In the genomic region with DNA sequence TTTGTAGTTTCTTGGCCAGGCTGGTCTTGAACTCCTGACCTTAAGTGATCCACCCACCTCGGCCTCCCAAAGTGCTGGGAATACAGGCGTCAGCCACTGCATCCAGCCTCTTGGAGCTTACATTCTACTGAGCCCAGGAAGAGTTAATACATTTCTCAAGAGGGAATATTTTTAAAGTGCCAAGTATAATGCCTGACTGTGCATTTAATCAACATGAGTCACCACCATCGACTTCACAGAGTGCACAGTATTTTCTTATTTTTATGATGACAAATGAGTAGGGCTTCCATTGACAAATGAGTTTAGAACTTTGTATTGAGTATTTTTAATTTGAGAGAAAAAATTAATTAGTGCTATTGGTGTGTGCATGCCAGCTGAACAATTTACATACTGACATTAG, we compare ENCODE assay signal across 13 cellular contexts.
DNase-seq lines count a peak whose midpoint lies in the region; ATAC-seq, FAIRE-seq and TF ChIP-seq lines count a peak whose summit lies in the region.
"Had no signal": no experiment of that assay in that cellular context is flagged by ENCODE, and none has a peak within 500 bp of the region (broad histone marks: within the 10 kb centered on the region; RNA-seq: fewer than 3 reads in every experiment).

No MANE protein-coding gene starts in this region.

- H3K36me3 ChIP-seq in left lung: no peaks in the 10 kb centered on the region
- H3K36me3 ChIP-seq: BE2C, neural progenitor cell had no signal

- CTCF ChIA-PET in A549 (lab: Yijun Ruan, JAX): no interaction called here

- peak overlapping the region in 1 of 2 experiments; percentile 26; a peak in 2 of 6 replicates for H3K27ac ChIP-seq in A549
- H3K27ac ChIP-seq in coronary artery: peak overlapping the region; percentile 9 to 51
- no peak overlapping the region for H3K27ac ChIP-seq in left lung
- H3K27ac ChIP-seq: neural progenitor cell had no signal

- peak overlapping the region; percentile 36 for H3K4me2 ChIP-seq in A549
- H3K4me2 ChIP-seq: neural progenitor cell had no signal

- intact Hi-C loops in left lung (cut with DNase I) (no loop called here), CD14-positive monocyte (cut with micrococcal nuclease) (no loop called here)

- no peaks in the 10 kb centered on the region for H3K36me3 Mint-ChIP-seq in CD14-positive monocyte
- H3K36me3 Mint-ChIP-seq: neural progenitor cell had no signal

- TF ChIP-seq POLR2A in A549 (IDR thresholded peaks at IDR 0.05; ENCODE audit: low read length): no peak

- H3K27me3 Mint-ChIP-seq in CD14-positive monocyte (ENCODE audit: low read depth in 3 of 3): peaks cover 12 to 27% (median 15%) of the 10 kb centered on the region in 3 donors

- H3K27me3 ChIP-seq in left lung: no peaks in the 10 kb centered on the region
- H3K27me3 ChIP-seq: BE2C, neural progenitor cell had no signal

- 48% methylated on average over 3 of the region's 3 CpGs for WGBS in A549 (ENCODE audit: missing lambda C conversion rate)

- POLR2A ChIA-PET in A549 (lab: Yijun Ruan, JAX): interaction anchor here (0.8 kb wide), 1 partner anchor 72 kb away, joined by 3 read pairs; a partner anchor contains a TSS

- H3K9me3 ChIP-seq in A549 (no peaks in the 10 kb centered on the region), left lung (no peaks in the 10 kb centered on the region)
- H3K9me3 ChIP-seq: BE2C had no signal

- TF ChIP-seq CTCF in A549 (IDR thresholded peaks at IDR 0.05) (no peak), coronary artery (IDR thresholded peaks at IDR 0.05) (no peak), left lung (IDR thresholded peaks at IDR 0.05) (no peak), CD14-positive monocyte (IDR thresholded peaks at IDR 0.05) (no peak)

- TF ChIP-seq EP300 in A549 (IDR thresholded peaks at IDR 0.05): no peak

- FAIRE-seq in A549 (lab: Jason Lieb, UNC): no peak

- peaks cover 0 to 3% (median 1%) of the 10 kb centered on the region in 7 donors for H3K9me3 Mint-ChIP-seq in CD14-positive monocyte
- H3K9me3 Mint-ChIP-seq: neural progenitor cell had no signal

- H3K4me1 Mint-ChIP-seq in CD14-positive monocyte: peaks cover 2% of the 10 kb centered on the region

- DNase-seq in A549 (ENCODE audit: low read depth in 1 of 2, low spot score in 1 of 2) (no peak), HT-29 (ENCODE audit: low spot score) (peak; percentile 21), coronary artery (ENCODE audit: low spot score) (no peak), left lung (no peak), CD14-positive monocyte (ENCODE audit: low spot score) (no peak)
- DNase-seq: activated CD8-positive, alpha-beta memory T cell treated with anti-CD3 and anti-CD28 coated beads for 24 hours; BE2C; hippocampal formation; NCI-H510A had no signal

- H3K4me3 ChIP-seq in A549: no peak overlapping the region
- H3K4me3 ChIP-seq in coronary artery: no peak overlapping the region
- H3K4me3 ChIP-seq in left lung: no peak overlapping the region
- H3K4me3 ChIP-seq: neural progenitor cell had no signal

- H3K27ac Mint-ChIP-seq in CD14-positive monocyte: no peak overlapping the region
- H3K27ac Mint-ChIP-seq: neural progenitor cell had no signal

- H3K4me1 ChIP-seq in A549 (peaks cover 13% of the 10 kb centered on the region; the same call in 2 of the 3 replicates), left lung (peaks cover 17 to 18% of the 10 kb centered on the region in 2 donors)
- H3K4me1 ChIP-seq: BE2C had no signal

- TF ChIP-seq RAD21 in A549 (conservative IDR thresholded peaks at IDR 0.05 in 1 of 2, IDR thresholded peaks at IDR 0.05 in 1 of 2): no peak

- H3K4me3 Mint-ChIP-seq in CD14-positive monocyte: no peak overlapping the region
- H3K4me3 Mint-ChIP-seq: neural progenitor cell had no signal

- ATAC-seq in A549 (peak in 1 of 2 experiments; percentile 47; a peak in 2 of 6 replicates), left lung (peak; percentile 91), HG02885 (IDR thresholded peaks at IDR 0.05; ENCODE audit: poor library complexity, unreplicated experiment) (no peak), GM21515 (IDR thresholded peaks at IDR 0.05; ENCODE audit: unreplicated experiment) (no peak), GM21390 (IDR thresholded peaks at IDR 0.05; ENCODE audit: unreplicated experiment) (no peak)

TF ChIP-seq in A549, 52 proteins besides CTCF, POLR2A, EP300 and RAD21:
- TF ChIP-seq FOSL2 (IDR thresholded peaks at IDR 0.05): no peak
- TF ChIP-seq FOSL2 (CRISPR knock-in tag; IDR thresholded peaks at IDR 0.05): peak; percentile 41
- peak; percentile 37 for TF ChIP-seq MAFK (IDR thresholded peaks at IDR 0.05; ENCODE audit: partially characterized antibody)
- TF ChIP-seq POLR2AphosphoS2 (conservative IDR thresholded peaks at IDR 0.05; ENCODE audit: low read length): no peak

Comparison
In these comparisons a context has a peak if more than half of its experiments do, and no peak if none do; other contexts are left out.
1. H3K27ac ChIP-seq: peak in coronary artery (2 of 2); none in left lung (0 of 2).